Comparison of ENCODE assay signal across 9 cellular contexts in genomic region chr16:21302454-21302853, GRCh38. TPM values are rescaled to one million over a fixed set of nuclear protein-coding genes. Genes with fewer than 3 reads are reported as not detected.
A peak's percentile ranks its signal among the peaks of the same experiment; 100 is the strongest.
DNase-seq lines count a peak whose midpoint lies in the region; ATAC-seq and TF ChIP-seq lines count a peak whose summit lies in the region.
"Had no signal": no experiment of that assay in that cellular context is flagged by ENCODE, and none has a peak within 500 bp of the region (broad histone marks: within the 10 kb centered on the region; RNA-seq: fewer than 3 reads in every experiment).

No MANE protein-coding gene starts in this region.

- peak overlapping the region in 2 of 7 donors; percentile 8 to 18 for H3K27ac Mint-ChIP-seq in CD14-positive monocyte
- H3K27ac Mint-ChIP-seq in activated CD8-positive, alpha-beta T cell treated with anti-CD3 and anti-CD28 coated beads, Interleukin-2, amount 10 ng/mL, durations not matched to agents 7 days and 5 days = no peak overlapping the region

- no peaks in the 10 kb centered on the region for H3K9me3 ChIP-seq in HAP-1

- POLR2A ChIA-PET in activated CD8-positive, alpha-beta T cell treated with anti-CD3 and anti-CD28 coated beads, Interleukin-2, amount 10 ng/mL, durations not matched to agents 7 days and 5 days (lab: Charles Lee) = no interaction called here

- CTCF ChIA-PET in activated CD8-positive, alpha-beta T cell treated with anti-CD3 and anti-CD28 coated beads, Interleukin-2, amount 10 ng/mL, durations not matched to agents 7 days and 5 days (lab: Charles Lee) = interaction anchor here (0.7 to 1.9 kb wide), 2 partner anchors 23 to 145 kb away, joined by 3 to 9 read pairs; partner anchors contain the start of gene LDAF1

- H3K4me3 Mint-ChIP-seq in CD14-positive monocyte = peak overlapping the region; percentile 34 to 92
- peak overlapping the region; percentile 84 for H3K4me3 Mint-ChIP-seq in activated CD8-positive, alpha-beta T cell treated with anti-CD3 and anti-CD28 coated beads, Interleukin-2, amount 10 ng/mL, durations not matched to agents 7 days and 5 days

- H3K27me3 ChIP-seq in HAP-1 (ENCODE audit: low read depth) = no peaks in the 10 kb centered on the region

- H3K4me1 Mint-ChIP-seq in CD14-positive monocyte = peaks cover 25% of the 10 kb centered on the region
- peaks cover 22% of the 10 kb centered on the region for H3K4me1 Mint-ChIP-seq in activated CD8-positive, alpha-beta T cell treated with anti-CD3 and anti-CD28 coated beads, Interleukin-2, amount 10 ng/mL, durations not matched to agents 7 days and 5 days (ENCODE audit: low read depth)

- intact Hi-C loops in CD14-positive monocyte (cut with micrococcal nuclease) (loop anchor here in 1 of 2 donors (5.0 kb wide), 1 partner anchor 60 kb away; no protein-coding TSS in a partner anchor), left colon (cut with DNase I, micrococcal nuclease) (loop anchor here in 1 of 2 donors (10.0 kb wide), 1 partner anchor 148 kb away; the partner anchor contains the start of genes DNAH3 and LDAF1)

- H3K4me3 ChIP-seq in HAP-1 = peak overlapping the region; percentile 56

- no peaks in the 10 kb centered on the region for H3K36me3 Mint-ChIP-seq in CD14-positive monocyte
- no peaks in the 10 kb centered on the region for H3K36me3 Mint-ChIP-seq in activated CD8-positive, alpha-beta T cell treated with anti-CD3 and anti-CD28 coated beads, Interleukin-2, amount 10 ng/mL, durations not matched to agents 7 days and 5 days (ENCODE audit: low read depth)

- H3K36me3 ChIP-seq in HAP-1 (replicated peaks) = no peaks in the 10 kb centered on the region

- in situ Hi-C loops in HAP-1 (cut with MboI; ENCODE audit: low sequenced_read_pairs) = no loop called here

- H3K4me1 ChIP-seq in HAP-1 = peaks cover 14% of the 10 kb centered on the region

- DNase-seq in CD14-positive monocyte (ENCODE audit: low spot score) = no peak
- no peak for DNase-seq in HAP-1 (ENCODE audit: low spot score in 2 of 2)
- DNase-seq in activated CD8-positive, alpha-beta T cell treated with anti-CD3 and anti-CD28 coated beads, Interleukin-2, amount 10 ng/mL, durations not matched to agents 7 days and 5 days = no peak
- peak in 1 of 2 donors; percentile 16 for DNase-seq in left colon
- DNase-seq in SW480 (ENCODE audit: low spot score) = no peak
- no peak for DNase-seq in hypothalamus (lab: John Stamatoyannopoulos, UW)
- DNase-seq: KBM-7 had no signal

- TF ChIP-seq CTCF in CD14-positive monocyte (IDR thresholded peaks at IDR 0.05) = no peak

- H3K27me3 Mint-ChIP-seq in CD14-positive monocyte (ENCODE audit: low read depth in 3 of 3) = peaks cover 2 to 13% (median 3%) of the 10 kb centered on the region in 3 donors
- H3K27me3 Mint-ChIP-seq in activated CD8-positive, alpha-beta T cell treated with anti-CD3 and anti-CD28 coated beads, Interleukin-2, amount 10 ng/mL, durations not matched to agents 7 days and 5 days (ENCODE audit: low read depth) = peaks cover 48% of the 10 kb centered on the region

- ATAC-seq in activated CD8-positive, alpha-beta T cell treated with anti-CD3 and anti-CD28 coated beads, Interleukin-2, amount 10 ng/mL, durations not matched to agents 7 days and 5 days = no peak
- ATAC-seq in left colon = peak; percentile 8
- no peak for ATAC-seq in GM21619 (IDR thresholded peaks at IDR 0.05; ENCODE audit: unreplicated experiment)
- no peak for ATAC-seq in GM21528 (IDR thresholded peaks at IDR 0.05; ENCODE audit: low FRiP score, unreplicated experiment)

- H3K9me3 Mint-ChIP-seq in CD14-positive monocyte = no peaks in the 10 kb centered on the region
- no peaks in the 10 kb centered on the region for H3K9me3 Mint-ChIP-seq in activated CD8-positive, alpha-beta T cell treated with anti-CD3 and anti-CD28 coated beads, Interleukin-2, amount 10 ng/mL, durations not matched to agents 7 days and 5 days (ENCODE audit: insufficient read depth)

RNA-seq across cellular contexts. Expression of gene CRYM, which starts 24.4 kb away (rescaled TPM):
- not detected for polyA plus RNA-seq in CD14-positive monocyte
- total RNA-seq in activated CD8-positive, alpha-beta T cell treated with anti-CD3 and anti-CD28 coated beads, Interleukin-2, amount 10 ng/mL, durations not matched to agents 7 days and 5 days = not detected
- total RNA-seq in left colon = 10 to 100 TPM; 12.9 to 15.7 TPM

Comparison
In these comparisons a context has a peak if more than half of its experiments do, and no peak if none do; other contexts are left out.
1. RNA of gene CRYM, which starts 24.4 kb away (total RNA-seq): 12.9 to 15.7 TPM in left colon; not detected in activated CD8-positive, alpha-beta T cell treated with anti-CD3 and anti-CD28 coated beads, Interleukin-2, amount 10 ng/mL, durations not matched to agents 7 days and 5 days; every median in the first group is over 10 times any median in the second.